ENCODE assay signal across 8 cellular contexts in the genomic region with DNA sequence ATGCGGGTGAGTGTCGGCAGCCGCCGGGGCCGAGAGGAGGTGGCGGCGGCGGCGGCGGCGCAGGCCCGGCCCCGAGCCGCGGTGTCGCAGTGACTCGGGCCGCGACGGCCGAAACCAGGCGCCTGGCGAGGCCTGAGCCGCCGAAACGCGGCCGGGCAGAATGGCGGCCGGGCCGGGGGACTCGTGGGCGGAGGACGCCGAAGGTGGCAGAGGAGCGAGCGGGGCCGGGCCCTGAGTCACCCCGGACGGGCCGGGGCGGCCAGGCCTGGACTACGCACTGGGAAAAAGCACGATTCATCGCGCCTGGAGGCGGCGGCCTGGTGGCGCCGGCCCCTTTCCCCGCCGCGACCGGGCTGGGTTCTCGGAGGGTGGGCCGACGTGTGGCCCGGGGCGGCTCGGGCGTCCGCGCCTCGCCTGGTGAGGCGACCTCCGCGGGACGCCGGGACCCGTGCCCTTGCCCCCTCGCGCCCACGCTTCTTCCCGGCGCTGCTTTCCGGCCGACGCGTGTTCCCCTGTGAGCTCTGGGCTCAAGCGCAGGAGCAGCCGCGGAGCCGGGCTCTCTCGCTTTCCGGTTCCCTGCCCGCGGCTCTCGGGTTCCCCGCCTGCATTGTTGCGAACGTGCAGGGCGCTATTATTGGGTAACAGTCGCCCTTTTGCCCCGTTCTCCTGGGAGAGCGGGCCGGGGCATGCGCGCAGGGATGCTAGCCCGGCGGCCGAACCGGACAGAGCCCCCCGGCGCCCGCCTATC. TPM values are rescaled to one million over a fixed set of nuclear protein-coding genes. Genes with fewer than 3 reads are reported as not detected.
DNase-seq lines count a peak whose midpoint lies in the region; ATAC-seq and TF ChIP-seq lines count a peak whose summit lies in the region.

No MANE protein-coding gene starts in this region.

- H3K4me1 ChIP-seq in OCI-LY3 (ENCODE audit: low read length): peaks cover 25% of the 10 kb centered on the region
- H3K4me1 ChIP-seq in upper lobe of left lung: peaks cover 26 to 50% (median 44%) of the 10 kb centered on the region in 4 donors

- 0% methylated on average over 23 of the region's 105 CpGs; no CpG with 5 or more reads in 1 of the 2 donors for WGBS in upper lobe of left lung, 2 donors

- no peak for TF ChIP-seq EP300 in upper lobe of left lung (IDR thresholded peaks at IDR 0.05)

- TF ChIP-seq POLR2A in upper lobe of left lung (IDR thresholded peaks at IDR 0.05): peak in 3 of 4 donors; percentile 23 to 42 (median 37)

- peak overlapping the region; percentile 90 for H3K4me2 ChIP-seq in OCI-LY3 (ENCODE audit: low read length)

- no peak for TF ChIP-seq CTCF in OCI-LY3 (IDR thresholded peaks at IDR 0.05; ENCODE audit: low read depth, low read length)
- no peak for TF ChIP-seq CTCF in omental fat pad (IDR thresholded peaks at IDR 0.05)
- peak in 3 of 6 experiments; percentile 5 to 11 (median 5) for TF ChIP-seq CTCF in upper lobe of left lung (IDR thresholded peaks at IDR 0.05)

- no peaks in the 10 kb centered on the region; the same call in 1 of the 2 replicates for H3K27me3 ChIP-seq in OCI-LY3 (ENCODE audit: low read depth, low read length)
- H3K27me3 ChIP-seq in upper lobe of left lung: no peaks in the 10 kb centered on the region

- peaks cover 42% of the 10 kb centered on the region for H4K20me1 ChIP-seq in OCI-LY3 (ENCODE audit: insufficient read depth, low read length)

- H3K4me3 ChIP-seq in OCI-LY3 (ENCODE audit: low read length): peak overlapping the region; percentile 87
- H3K4me3 ChIP-seq in upper lobe of left lung: peak overlapping the region; percentile 73 to 89 (median 82)

- ATAC-seq in GM18519 (IDR thresholded peaks at IDR 0.05; ENCODE audit: low FRiP score, unreplicated experiment): peak; percentile 30
- peak; percentile 39 for ATAC-seq in HG02970 (IDR thresholded peaks at IDR 0.05; ENCODE audit: low FRiP score, unreplicated experiment)
- peak; percentile 54 for ATAC-seq in omental fat pad (ENCODE audit: low FRiP score)
- ATAC-seq in upper lobe of left lung (ENCODE audit: low FRiP score in 2 of 2): peak; percentile 34 to 74

- H3K36me3 ChIP-seq in OCI-LY3 (replicated peaks; ENCODE audit: low read depth, low read length): no peaks in the 10 kb centered on the region
- no peaks in the 10 kb centered on the region for H3K36me3 ChIP-seq in upper lobe of left lung

- H3K9ac ChIP-seq in OCI-LY3 (ENCODE audit: low read length): peak overlapping the region; percentile 91

- H3K9me3 ChIP-seq in OCI-LY3 (ENCODE audit: insufficient read depth, low read length) (no peaks in the 10 kb centered on the region), upper lobe of left lung (no peaks in the 10 kb centered on the region)

- H3K79me2 ChIP-seq in OCI-LY3 (ENCODE audit: low read length): peaks cover 67% of the 10 kb centered on the region

- peak overlapping the region; percentile 55; the same call in 1 of the 2 replicates for H2AFZ ChIP-seq in OCI-LY3 (ENCODE audit: low read depth, low read length)

- DNase-seq in AG08395 (ENCODE audit: low spot score) (peak; percentile 39), foreskin melanocyte (peak; percentile 39), omental fat pad (ENCODE audit: low spot score) (peak; percentile 53), upper lobe of left lung (peak; percentile 44 to 92)
- DNase-seq in activated T-helper 9 cell treated with anti-CD3 and anti-CD28 coated beads, Interleukin-2, amount 50 U/mL, for 16 hours (ENCODE audit: low read depth): peak; percentile 41

- H3K27ac ChIP-seq in OCI-LY3 (ENCODE audit: low read length) (peak overlapping the region; percentile 66), upper lobe of left lung (peak overlapping the region; percentile 96 to 99 (median 99))

RNA-seq across cellular contexts. Expression of gene CUL1, which starts 0.5 kb away (rescaled TPM):
- total RNA-seq in omental fat pad (10 to 100 TPM; 47.0 to 74.5 (median 55.7) TPM), upper lobe of left lung (10 to 100 TPM; 29.0 to 65.0 (median 45.9) TPM)

Comparison
In these comparisons a context has a peak if more than half of its experiments do, and no peak if none do; other contexts are left out.
1. Peak in every context shown above with its lines: DNase-seq, ATAC-seq, H3K4me3 ChIP-seq and H3K27ac ChIP-seq.